ENCODE assay signal across 12 cellular contexts in genomic region chr6:141956868-141957267, GRCh38.
DNase-seq lines count a peak whose midpoint lies in the region; ATAC-seq and TF ChIP-seq lines count a peak whose summit lies in the region.
"Had no signal": no experiment of that assay in that cellular context is flagged by ENCODE, and none has a peak within 500 bp of the region (broad histone marks: within the 10 kb centered on the region; RNA-seq: fewer than 3 reads in every experiment).

No MANE protein-coding gene starts in this region.

- no peak overlapping the region for H3K9ac ChIP-seq in H9 (ENCODE audit: extremely low read depth, insufficient read length, low read length)
- H3K9ac ChIP-seq: BLaER1 treated with 17β-estradiol and CSF1 and Interleukin-3, amounts not matched to agents 10 nM and 100 nM; GM23248 had no signal

- H3K9me3 ChIP-seq in H9 (ENCODE audit: control insufficient read depth, low read depth, low read length) (peaks cover 5% of the 10 kb centered on the region), tibial artery (no peaks in the 10 kb centered on the region), ovary (peaks cover 0 to 3% of the 10 kb centered on the region in 2 donors)

- H2BK12ac ChIP-seq in H9 (ENCODE audit: insufficient read length, low read depth, low read length) = no peak overlapping the region

- H2BK20ac ChIP-seq in H9 (ENCODE audit: low read depth, low read length, poor library complexity, severe bottlenecking) = no peak overlapping the region

- no peaks in the 10 kb centered on the region for H3K23me2 ChIP-seq in H9 (ENCODE audit: insufficient read length, low read depth, low read length, poor library complexity, severe bottlenecking)

- no peak overlapping the region for H3K4ac ChIP-seq in H9 (ENCODE audit: low read depth, low read length)

- H4K8ac ChIP-seq in H9 (replicated peaks; ENCODE audit: insufficient read length, low read depth, low read length) = no peak overlapping the region

- no peak overlapping the region for H3K4me2 ChIP-seq in H9 (ENCODE audit: insufficient read depth, insufficient read length, low read length)
- H3K4me2 ChIP-seq: BLaER1 treated with 17β-estradiol and CSF1 and Interleukin-3, amounts not matched to agents 10 nM and 100 nM had no signal

- H4K91ac ChIP-seq in H9 (ENCODE audit: insufficient read length, low read depth, low read length) = no peak overlapping the region

- no peaks in the 10 kb centered on the region for H4K20me1 ChIP-seq in H9 (ENCODE audit: control insufficient read depth, insufficient read depth, insufficient read length)
- H4K20me1 ChIP-seq: BLaER1 treated with 17β-estradiol and CSF1 and Interleukin-3, amounts not matched to agents 10 nM and 100 nM had no signal

- H3K79me2 ChIP-seq in H9 (ENCODE audit: insufficient read depth, low read length) = no peaks in the 10 kb centered on the region; the same call in 1 of the 2 replicates

- peaks cover 7% of the 10 kb centered on the region; the same call in 1 of the 2 replicates for H3K4me1 ChIP-seq in H9 (ENCODE audit: insufficient read depth, low read length)
- H3K4me1 ChIP-seq in tibial artery = peaks cover 0 to 28% (median 16%) of the 10 kb centered on the region in 4 donors
- H3K4me1 ChIP-seq in ovary (ENCODE audit: insufficient read depth) = peaks cover 7% of the 10 kb centered on the region
- H3K4me1 ChIP-seq: BLaER1 treated with 17β-estradiol and CSF1 and Interleukin-3, amounts not matched to agents 10 nM and 100 nM had no signal

- H3K23ac ChIP-seq in H9 (ENCODE audit: insufficient read length, low read depth, low read length) = no peak overlapping the region

- H3K4me3 Mint-ChIP-seq in H9 = no peak overlapping the region; a peak in 1 of 5 replicates
- H3K4me3 Mint-ChIP-seq: CD4-positive, CD25-positive, alpha-beta regulatory T cell had no signal

- DNase-seq in H9 (no peak), dermis blood vessel endothelial cell (peak; percentile 46), iPS-NIHi11 (ENCODE audit: low spot score) (peak; percentile 14), tibial artery (no peak), ovary (no peak), NCI-H510A (lab: John Stamatoyannopoulos, UW) (no peak)
- DNase-seq: ACHN; CD4-positive, CD25-positive, alpha-beta regulatory T cell had no signal

- TF ChIP-seq CTCF in H9 (conservative IDR thresholded peaks at IDR 0.05) (no peak), tibial artery (IDR thresholded peaks at IDR 0.05) (no peak), ovary (IDR thresholded peaks at IDR 0.05) (no peak)

- no peak overlapping the region for H3K18ac ChIP-seq in H9 (ENCODE audit: insufficient read length, low read depth, low read length)

- peak overlapping the region; percentile 5 to 45 (median 30); a peak in 3 of 7 replicates for H3K27ac Mint-ChIP-seq in H9
- H3K27ac Mint-ChIP-seq: CD4-positive, CD25-positive, alpha-beta regulatory T cell had no signal

- no peak overlapping the region for H3T11ph ChIP-seq in H9 (ENCODE audit: low read length)

- no peak overlapping the region for H2BK5ac ChIP-seq in H9 (ENCODE audit: insufficient read length, low read length)

- ATAC-seq in HG03108 (IDR thresholded peaks at IDR 0.05; ENCODE audit: unreplicated experiment) = no peak
- ATAC-seq: GM12878 had no signal

- H3K4me3 ChIP-seq in tibial artery (no peak overlapping the region), ovary (no peak overlapping the region)
- H3K4me3 ChIP-seq: BLaER1 treated with 17β-estradiol and CSF1 and Interleukin-3, amounts not matched to agents 10 nM and 100 nM; GM12878; GM23248 had no signal

- H3K27ac ChIP-seq in H9 (ENCODE audit: insufficient read length, low read depth, low read length) (no peak overlapping the region), tibial artery (peak overlapping the region; percentile 31), ovary (no peak overlapping the region)
- H3K27ac ChIP-seq: BLaER1 treated with 17β-estradiol and CSF1 and Interleukin-3, amounts not matched to agents 10 nM and 100 nM; GM23248 had no signal

- no peak overlapping the region for H2BK120ac ChIP-seq in H9 (ENCODE audit: low read depth, low read length, poor library complexity, severe bottlenecking)

- no peak overlapping the region for H2BK15ac ChIP-seq in H9 (ENCODE audit: low read depth, low read length)

- WGBS in H9 (ENCODE audit: extremely low coverage, insufficient read length, low lambda C conversion rate) = no CpG with 5 or more reads among the region's 1 CpG
- 81 to 92% (median 92%) methylated on average over 1 of the region's 1 CpG for WGBS in ovary, 3 donors

- no peaks in the 10 kb centered on the region for H3K36me3 ChIP-seq in tibial artery
- H3K36me3 ChIP-seq in ovary = no peaks in the 10 kb centered on the region
- H3K36me3 ChIP-seq: BLaER1 treated with 17β-estradiol and CSF1 and Interleukin-3, amounts not matched to agents 10 nM and 100 nM had no signal

- H3K4me1 Mint-ChIP-seq in H9 = peaks cover 17 to 27% of the 10 kb centered on the region in 2 experiments
- H3K4me1 Mint-ChIP-seq: CD4-positive, CD25-positive, alpha-beta regulatory T cell had no signal

- H3K27me3 ChIP-seq in H9 (ENCODE audit: insufficient read depth, low read length) = no peaks in the 10 kb centered on the region
- H3K27me3 ChIP-seq in tibial artery = no peaks in the 10 kb centered on the region
- no peaks in the 10 kb centered on the region for H3K27me3 ChIP-seq in ovary
- H3K27me3 ChIP-seq: BLaER1 treated with 17β-estradiol and CSF1 and Interleukin-3, amounts not matched to agents 10 nM and 100 nM had no signal

- no peak overlapping the region for H3K56ac ChIP-seq in H9 (ENCODE audit: insufficient read length, low read depth, low read length)

- peaks cover 23 to 42% of the 10 kb centered on the region in 2 experiments for H3K9me3 Mint-ChIP-seq in H9

- no peaks in the 10 kb centered on the region for H3K27me3 Mint-ChIP-seq in H9 (ENCODE audit: low read depth)
- H3K27me3 Mint-ChIP-seq: CD4-positive, CD25-positive, alpha-beta regulatory T cell had no signal

- peaks cover 24 to 38% (median 34%) of the 10 kb centered on the region in 3 experiments for H3K36me3 Mint-ChIP-seq in H9 (ENCODE audit: insufficient read depth in 1 of 3, low read depth in 3 of 3)
- H3K36me3 Mint-ChIP-seq: CD4-positive, CD25-positive, alpha-beta regulatory T cell had no signal

- H2AK5ac ChIP-seq in H9 (ENCODE audit: insufficient read length, low read length) = no peak overlapping the region

- H3K14ac ChIP-seq in H9 (ENCODE audit: insufficient read depth, low read length) = no peak overlapping the region

- intact Hi-C loops in tibial artery (cut with DNase I; ENCODE audit: low total_unique reads) (no loop called here), ovary (cut with DNase I) (no loop called here)

- no peak for TF ChIP-seq EP300 in ovary (IDR thresholded peaks at IDR 0.05)

- no peak overlapping the region for H4K5ac ChIP-seq in H9 (ENCODE audit: insufficient read length, low read depth, low read length)

- no peaks in the 10 kb centered on the region for H3K79me1 ChIP-seq in H9 (ENCODE audit: insufficient read depth, low read depth, low read length, poor library complexity, severe bottlenecking)

- no peak for TF ChIP-seq POLR2A in ovary (IDR thresholded peaks at IDR 0.05)

- no peak overlapping the region for H2AFZ ChIP-seq in H9 (ENCODE audit: low read length)
- H2AFZ ChIP-seq: GM23248 had no signal

Comparison
In these comparisons a context has a peak if more than half of its experiments do, and no peak if none do; other contexts are left out.
1. DNase-seq: peak in dermis blood vessel endothelial cell (single experiment) and iPS-NIHi11 (single experiment); none in H9 (single experiment), tibial artery (0 of 2), ovary (0 of 5) and NCI-H510A (single experiment).
2. H3K27ac ChIP-seq: peak in tibial artery (2 of 2); none in H9 (single experiment) and ovary (0 of 2).